ENCODE assay signal across 8 cellular contexts in the genomic region with DNA sequence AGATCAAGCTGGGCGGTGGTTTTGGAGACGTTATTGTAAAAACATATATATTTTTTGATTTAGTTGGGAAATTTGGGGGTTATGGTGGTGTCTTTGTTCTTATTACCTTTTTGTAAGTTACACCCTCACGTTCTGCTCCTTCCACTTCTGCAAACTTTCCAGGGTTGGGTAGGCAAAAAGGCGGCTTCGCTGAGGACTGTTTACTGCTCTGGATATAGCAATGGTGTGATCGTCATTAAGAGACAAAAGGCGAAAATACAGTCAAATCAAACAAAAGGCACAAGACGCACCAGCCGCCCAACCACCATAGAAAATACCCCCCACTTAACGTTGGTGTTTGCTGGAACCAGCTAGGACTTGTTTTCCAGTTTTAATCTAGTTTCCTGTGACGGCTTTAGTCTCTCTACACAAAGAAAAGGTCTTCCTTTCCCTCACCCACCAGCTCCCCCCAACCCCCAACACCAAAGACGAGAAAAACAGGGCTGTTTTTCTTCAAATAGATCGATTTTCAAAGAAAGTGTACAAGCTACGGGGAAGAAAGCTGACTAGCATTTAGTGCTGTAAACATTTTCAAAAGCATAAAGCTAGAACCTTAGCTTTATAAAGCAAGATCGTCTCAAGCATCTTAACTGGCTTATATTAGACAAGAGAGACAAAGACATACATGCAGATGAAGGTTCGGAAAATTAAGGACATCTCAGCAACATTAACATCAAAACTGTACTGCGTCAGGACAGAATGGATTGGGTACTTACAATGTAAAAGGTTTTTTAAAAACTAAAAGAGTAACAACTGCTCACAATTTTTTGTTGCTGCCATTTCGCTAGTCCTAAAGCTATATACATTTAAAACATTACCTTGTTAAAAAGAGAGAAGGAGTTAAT. TPM values are rescaled to one million over a fixed set of nuclear protein-coding genes. Genes with fewer than 3 reads are reported as not detected.
DNase-seq lines count a peak whose midpoint lies in the region; ATAC-seq and TF ChIP-seq lines count a peak whose summit lies in the region.

No MANE protein-coding gene starts in this region.

- DNase-seq in A673 (ENCODE audit: low spot score) (peak; percentile 67), GM23248 (peak; percentile 56), OCI-LY7 (ENCODE audit: low spot score) (peak; percentile 66), posterior cingulate gyrus (no peak)

- H3K27ac ChIP-seq in A673 (ENCODE audit: low read depth, low read length, poor library complexity, severe bottlenecking), result peak overlapping the region; percentile 100
- peak overlapping the region; percentile 99 for H3K27ac ChIP-seq in GM23248
- H3K27ac ChIP-seq in OCI-LY7 (ENCODE audit: low read depth, low read length, poor library complexity, severe bottlenecking), result peak overlapping the region; percentile 95
- H3K27ac ChIP-seq in angular gyrus (ENCODE audit: low read depth, low read length), result peak overlapping the region; percentile 100
- H3K27ac ChIP-seq in iPS-18a (ENCODE audit: low read length), result peak overlapping the region; percentile 95
- peak overlapping the region; percentile 99 to 100 (median 100) for H3K27ac ChIP-seq in skin epidermis

- CTCF ChIA-PET in A673 (lab: Charles Lee), result interaction anchor here (1.5 kb wide), 1 partner anchor 87 kb away, joined by 3 read pairs; a partner anchor contains a TSS
- CTCF ChIA-PET in OCI-LY7 (lab: Charles Lee; ENCODE audit: unreplicated experiment), result interaction anchor here (0.6 to 2.6 kb wide), 3 partner anchors 9 to 20 kb away, joined by 3 to 13 read pairs (median 3); a partner anchor contains a TSS

- BruUV-seq in A673 (replicated peaks; lab: Mats Ljungman, UMichigan), result TSS peak; percentile 71
- TSS peak; percentile 45 for BruUV-seq in OCI-LY7 (replicated peaks; lab: Mats Ljungman, UMichigan)

- POLR2A ChIA-PET in A673 (lab: Charles Lee; ENCODE audit: low non-redundant PET), result interaction anchor here (1.7 kb wide), 1 partner anchor 7 kb away, joined by 12 read pairs; a partner anchor contains a TSS
- POLR2A ChIA-PET in OCI-LY7 (lab: Charles Lee), result interaction anchor here (0.6 to 3.0 kb wide), 16 partner anchors 8 to 208 kb away, joined by 3 to 19 read pairs (median 4); a partner anchor contains a TSS

- H3K36me3 ChIP-seq in A673 (ENCODE audit: insufficient read depth, low read length, poor library complexity, severe bottlenecking) (peaks cover 24% of the 10 kb centered on the region), GM23248 (ENCODE audit: low read depth) (no peaks in the 10 kb centered on the region), OCI-LY7 (ENCODE audit: insufficient read depth, low read length) (peaks cover 11% of the 10 kb centered on the region; the same call in 1 of the 2 replicates), iPS-18a (ENCODE audit: control insufficient read depth, low read depth, low read length) (no peaks in the 10 kb centered on the region)

- WGBS in GM23248 (ENCODE audit: low coverage in 1 of 2, low lambda C conversion rate in 2 of 2, missing lambda C conversion rate in 2 of 2), 2 experiments, result 1 to 2% methylated on average over 18 of the region's 18 CpGs

- H3K4me1 ChIP-seq in A673 (ENCODE audit: insufficient read depth, low read length, poor library complexity, severe bottlenecking) (peaks cover 35% of the 10 kb centered on the region), GM23248 (ENCODE audit: insufficient read depth) (peaks cover 36% of the 10 kb centered on the region), OCI-LY7 (ENCODE audit: insufficient read depth, low read length, poor library complexity, severe bottlenecking) (peaks cover 57% of the 10 kb centered on the region), iPS-18a (ENCODE audit: control insufficient read depth, low read depth, low read length) (peaks cover 34% of the 10 kb centered on the region)

- H3F3A ChIP-seq in GM23248 (ENCODE audit: insufficient read depth), result peaks cover 34% of the 10 kb centered on the region

- ATAC-seq in GM21528 (IDR thresholded peaks at IDR 0.05; ENCODE audit: low FRiP score, unreplicated experiment), result no peak

- H3K9me3 ChIP-seq in A673 (ENCODE audit: low read depth, low read length, poor library complexity, severe bottlenecking), result no peaks in the 10 kb centered on the region
- no peaks in the 10 kb centered on the region for H3K9me3 ChIP-seq in GM23248 (ENCODE audit: low read depth)
- H3K9me3 ChIP-seq in OCI-LY7 (ENCODE audit: low read length), result no peaks in the 10 kb centered on the region
- H3K9me3 ChIP-seq in iPS-18a (ENCODE audit: control insufficient read depth, low read depth, low read length), result no peaks in the 10 kb centered on the region

- peaks cover 63% of the 10 kb centered on the region for H3K79me2 ChIP-seq in GM23248 (ENCODE audit: insufficient read depth)
- H3K79me2 ChIP-seq in OCI-LY7 (ENCODE audit: insufficient read depth, low read depth, low read length), result peaks cover 27% of the 10 kb centered on the region; the same call in 1 of the 2 replicates

- TF ChIP-seq CTCF in A673 (conservative IDR thresholded peaks at IDR 0.05; ENCODE audit: low read depth, low read length) (no peak), OCI-LY7 (conservative IDR thresholded peaks at IDR 0.05; ENCODE audit: low read length) (no peak)

- peak overlapping the region; percentile 98 for H3K4me2 ChIP-seq in GM23248 (ENCODE audit: unreplicated experiment)
- peak overlapping the region; percentile 99 for H3K4me2 ChIP-seq in OCI-LY7 (ENCODE audit: low read length)

- in situ Hi-C loops in GM23248 (cut with MboI), result no loop called here

- H3K9me2 ChIP-seq in GM23248 (ENCODE audit: insufficient read depth), result no peaks in the 10 kb centered on the region
- no peaks in the 10 kb centered on the region for H3K9me2 ChIP-seq in OCI-LY7 (ENCODE audit: insufficient read depth, low read length)

- H4K20me1 ChIP-seq in GM23248 (ENCODE audit: insufficient read depth) (no peaks in the 10 kb centered on the region), OCI-LY7 (ENCODE audit: insufficient read depth, low read length) (peaks cover 2% of the 10 kb centered on the region; the same call in 1 of the 2 replicates)

- H3K4me3 ChIP-seq in A673 (ENCODE audit: low read depth, low read length, poor library complexity, severe bottlenecking) (peak overlapping the region; percentile 81), GM23248 (peak overlapping the region; percentile 80), OCI-LY7 (ENCODE audit: low read depth, low read length, poor library complexity, severe bottlenecking) (peak overlapping the region; percentile 75), iPS-18a (ENCODE audit: low read length) (peak overlapping the region; percentile 77), skin epidermis (peak overlapping the region; percentile 58 to 91 (median 69))

- H3K27me3 ChIP-seq in A673 (replicated peaks; ENCODE audit: insufficient read depth, low read depth, low read length, poor library complexity) (no peaks in the 10 kb centered on the region), GM23248 (replicated peaks; ENCODE audit: insufficient read depth) (no peaks in the 10 kb centered on the region), iPS-18a (ENCODE audit: control insufficient read depth, insufficient read depth, low read length) (no peaks in the 10 kb centered on the region)

- H3K9ac ChIP-seq in GM23248, result peak overlapping the region; percentile 99
- H3K9ac ChIP-seq in iPS-18a (ENCODE audit: low read length), result peak overlapping the region; percentile 96

- H2AFZ ChIP-seq in GM23248 (0 out of 2 replicates have a peak overlapping the region, but pooled peaks have one; percentile 3), OCI-LY7 (ENCODE audit: low read length) (peak overlapping the region; percentile 6; the same call in 1 of the 2 replicates)

- intact Hi-C loops in A673 (cut with micrococcal nuclease; ENCODE audit: unreplicated experiment) (no loop called here), OCI-LY7 (cut with micrococcal nuclease; ENCODE audit: unreplicated experiment) (loop anchor here (2.0 to 5.0 kb wide), 3 partner anchors 175 to 205 kb away; a partner anchor contains a TSS), posterior cingulate gyrus (cut with DNase I) (no loop called here)

RNA-seq across cellular contexts. Expression of a gene that starts 2.0 kb away (rescaled TPM):
- total RNA-seq in A673 (2021) (23.8 and 24.5 TPM in 2 replicates), OCI-LY7 (2022) (22.5 and 24.3 TPM in 2 replicates)
- total RNA-seq in GM23248 (2014; rRNA removed; shearing (Covaris generic)), result 2.0 and 2.7 TPM in 2 replicates
- polyA plus RNA-seq in GM23248 (2016; fragmentation: Nextera tagmentation; extraction: Ambion mirVana), result 1.7 and 2.0 TPM in 2 replicates
- total RNA-seq in OCI-LY7 (2014; rRNA removed; shearing (Covaris generic)), result 3.3 and 4.7 TPM in 2 replicates

RNA-seq across cellular contexts. Expression of a gene that starts 8.4 kb away (rescaled TPM):
- total RNA-seq in A673 (2021) (21.1 and 24.3 TPM in 2 replicates), OCI-LY7 (2022) (45.7 and 53.7 TPM in 2 replicates)
- total RNA-seq in GM23248 (2014; rRNA removed; shearing (Covaris generic)), result 6.7 and 8.2 TPM in 2 replicates
- 1.5 and 2.4 TPM in 2 replicates for polyA plus RNA-seq in GM23248 (2016; fragmentation: Nextera tagmentation; extraction: Ambion mirVana)
- total RNA-seq in OCI-LY7 (2014; rRNA removed; shearing (Covaris generic)), result 23.5 and 29.2 TPM in 2 replicates

RNA-seq across cellular contexts. Expression of a gene that starts 56.8 kb away (rescaled TPM):
- total RNA-seq in A673 (2021), result not detected in 2 replicates
- not detected in 2 replicates for total RNA-seq in GM23248 (2014; rRNA removed; shearing (Covaris generic))
- polyA plus RNA-seq in GM23248 (2016; fragmentation: Nextera tagmentation; extraction: Ambion mirVana), result not detected in 2 replicates
- not detected in 2 replicates for total RNA-seq in OCI-LY7 (2014; rRNA removed; shearing (Covaris generic))
- not detected in 2 replicates for total RNA-seq in OCI-LY7 (2022)

Comparison
In these comparisons a context has a peak if more than half of its experiments do, and no peak if none do; other contexts are left out.
1. DNase-seq: peak in A673 (single experiment), GM23248 (single experiment) and OCI-LY7 (single experiment); none in posterior cingulate gyrus (0 of 10).
2. Peak in every context shown above with its lines, with median percentiles within 50 percentile points of each other: H3K27ac ChIP-seq and H3K4me3 ChIP-seq.